In genomic region chr22:45318168-45318557, GRCh38 we compare ENCODE assay signal across 8 cellular contexts. TPM values are rescaled to one million over a fixed set of nuclear protein-coding genes. Genes with fewer than 3 reads are reported as not detected.
DNase-seq lines count a peak whose midpoint lies in the region; ATAC-seq, FAIRE-seq and TF ChIP-seq lines count a peak whose summit lies in the region.

No MANE protein-coding gene starts in this region.

- H3K9me3 Mint-ChIP-seq in activated B cell treated with CpG ODN at 0.5 μM for 24 hours, result no peaks in the 10 kb centered on the region

- H3K4me3 ChIP-seq in AG04450 (ENCODE audit: low read depth, low read length) (0 out of 2 replicates have a peak overlapping the region, but pooled peaks have one; percentile 17), bronchial epithelial cell (ENCODE audit: low read depth, low read length) (no peak overlapping the region)

- peaks cover 10% of the 10 kb centered on the region for H3K36me3 ChIP-seq in bronchial epithelial cell (ENCODE audit: control insufficient read depth, insufficient read depth, low read length)

- intact Hi-C loops in activated B cell treated with CpG ODN at 0.5 μM for 24 hours (cut with micrococcal nuclease), result loop anchor here (1.0 kb wide), 3 partner anchors 9 to 49 kb away; partner anchors contain the start of genes FAM118A and UPK3A
- intact Hi-C loops in left colon (cut with DNase I, micrococcal nuclease), result no loop called here

- H3K27ac Mint-ChIP-seq in activated B cell treated with CpG ODN at 0.5 μM for 24 hours, result peak overlapping the region; percentile 95

- H3K36me3 Mint-ChIP-seq in activated B cell treated with CpG ODN at 0.5 μM for 24 hours (ENCODE audit: low read depth), result peaks cover 8% of the 10 kb centered on the region

- H3K27me3 Mint-ChIP-seq in activated B cell treated with CpG ODN at 0.5 μM for 24 hours, result no peaks in the 10 kb centered on the region

- H3K9me3 ChIP-seq in AG04450 (ENCODE audit: control insufficient read depth, insufficient read depth, low read length), result no peaks in the 10 kb centered on the region

- ATAC-seq in activated B cell treated with CpG ODN at 0.5 μM for 24 hours (ENCODE audit: low read depth) (peak; percentile 88), left colon (peak; percentile 26), HG03196 (IDR thresholded peaks at IDR 0.05; ENCODE audit: unreplicated experiment) (no peak)

- POLR2A ChIA-PET in AG04450 (lab: Yijun Ruan, JAX) (interaction anchor here (0.6 kb wide), 1 partner anchor 255 kb away, joined by 7 read pairs; no protein-coding TSS in a partner anchor), activated B cell treated with CpG ODN at 0.5 μM for 24 hours (lab: Charles Lee) (interaction anchor here (2.1 kb wide), 1 partner anchor 30 kb away, joined by 6 read pairs; no protein-coding TSS in a partner anchor)

- peak overlapping the region; percentile 80 for H3K4me3 Mint-ChIP-seq in activated B cell treated with CpG ODN at 0.5 μM for 24 hours

- peaks cover 73% of the 10 kb centered on the region for H3K4me1 Mint-ChIP-seq in activated B cell treated with CpG ODN at 0.5 μM for 24 hours

- H3K27me3 ChIP-seq in AG04450 (ENCODE audit: control insufficient read depth, insufficient read depth, low read length), result no peaks in the 10 kb centered on the region
- no peaks in the 10 kb centered on the region for H3K27me3 ChIP-seq in bronchial epithelial cell (ENCODE audit: control insufficient read depth, insufficient read depth, low read length)

- CTCF ChIA-PET in AG04450 (lab: Charles Lee), result interaction anchor here (0.6 to 1.4 kb wide), 3 partner anchors 142 to 588 kb away, joined by 3 to 4 read pairs (median 3); no protein-coding TSS in a partner anchor
- CTCF ChIA-PET in activated B cell treated with CpG ODN at 0.5 μM for 24 hours (lab: Charles Lee), result no interaction called here

- TF ChIP-seq CTCF in AG04450 (IDR thresholded peaks at IDR 0.05; ENCODE audit: low read depth, low read length) (no peak), activated B cell treated with CpG ODN at 0.5 μM for 24 hours (IDR thresholded peaks at IDR 0.05) (no peak), bronchial epithelial cell (IDR thresholded peaks at IDR 0.05; ENCODE audit: insufficient read depth, low read length, severe bottlenecking) (no peak)

- peak; percentile 89 for DNase-seq in AG04450 (ENCODE audit: low read depth, low spot score)
- DNase-seq in GM19240 (ENCODE audit: insufficient read length, low spot score), result peak; percentile 77
- DNase-seq in NCI-H1092 (lab: John Stamatoyannopoulos, UW), result peak; percentile 31
- DNase-seq in activated B cell treated with CpG ODN at 0.5 μM for 24 hours, result peak; percentile 57
- DNase-seq in bronchial epithelial cell (ENCODE audit: low read depth), result peak; percentile 82
- DNase-seq in left colon, result peak; percentile 74 to 80
- DNase-seq in stimulated activated CD4-positive, alpha-beta T cell treated with anti-CD3 and anti-CD28 coated beads, Interleukin-1b, Interleukin-23, amount 100 ng/mL, for 4 hours (ENCODE audit: low read depth in 2 of 2), result peak; percentile 68 to 72

- peak overlapping the region; percentile 89 for H3K27ac ChIP-seq in AG04450 (ENCODE audit: low read depth, low read length)

- no peak for FAIRE-seq in bronchial epithelial cell (lab: Jason Lieb, UNC)

RNA-seq across cellular contexts. Expression of gene FAM118A, which starts 8.4 kb away (rescaled TPM):
- polyA plus RNA-seq in AG04450 (2011; rRNA removed), result 22.6 and 23.3 TPM in 2 replicates
- 22.9 and 25.2 TPM in 2 replicates for polyA minus RNA-seq in AG04450 (2011; rRNA and poly(A)+ RNA removed)
- 49.7 and 59.3 TPM in 2 replicates for total RNA-seq in activated B cell treated with CpG ODN at 0.5 μM for 24 hours
- total RNA-seq in bronchial epithelial cell, result 16.3 and 28.2 TPM in 2 replicates
- 10 to 100 TPM; 47.0 to 60.7 TPM for total RNA-seq in left colon

RNA-seq across cellular contexts. Expression of gene UPK3A, which starts 33.4 kb away (rescaled TPM):
- not detected in 2 replicates for polyA plus RNA-seq in AG04450 (2011; rRNA removed)
- polyA minus RNA-seq in AG04450 (2011; rRNA and poly(A)+ RNA removed), result not detected in 2 replicates
- total RNA-seq in activated B cell treated with CpG ODN at 0.5 μM for 24 hours (1.4 and 1.6 TPM in 2 replicates), bronchial epithelial cell (not detected in 2 replicates), left colon (under 1 TPM in 1 of 2 donors, not detected in 1; 0.34 TPM)

Comparison
In these comparisons a context has a peak if more than half of its experiments do, and no peak if none do; other contexts are left out.
1. DNase-seq: peak in every context shown above with its lines; median percentile 89 in AG04450; 82 in bronchial epithelial cell; 77 in GM19240; 77 in left colon; 70 in stimulated activated CD4-positive, alpha-beta T cell treated with anti-CD3 and anti-CD28 coated beads, Interleukin-1b, Interleukin-23, amount 100 ng/mL, for 4 hours; 57 in activated B cell treated with CpG ODN at 0.5 μM for 24 hours; 31 in NCI-H1092.